2 cellular contexts compared by ENCODE assay signal in genomic region chr7:143383642-143383957, GRCh38.
TF ChIP-seq lines count a peak whose summit lies in the region.

No MANE protein-coding gene starts in this region.

TF ChIP-seq in liver, 16 proteins besides CTCF, POLR2A, EP300 and RAD21:
- TF ChIP-seq HNF4G (IDR thresholded peaks at IDR 0.05) (no peak), FOXA1 (IDR thresholded peaks at IDR 0.05) (no peak), TAF1 (conservative IDR thresholded peaks at IDR 0.05) (no peak), NR2F2 (IDR thresholded peaks at IDR 0.05) (no peak), YY1 (IDR thresholded peaks at IDR 0.05) (no peak), SP1 (IDR thresholded peaks at IDR 0.05) (no peak), ZBTB33 (IDR thresholded peaks at IDR 0.05) (no peak), FOXA2 (IDR thresholded peaks at IDR 0.05) (no peak), RXRA (IDR thresholded peaks at IDR 0.05) (no peak)

TF ChIP-seq in HepG2, 621 proteins besides CTCF, POLR2A, EP300 and RAD21:
- TF ChIP-seq SNAI1 (CRISPR knock-in tag; IDR thresholded peaks at IDR 0.05; ENCODE audit: borderline replicate concordance) (no peak), ZNF580 (CRISPR knock-in tag; IDR thresholded peaks at IDR 0.05; ENCODE audit: borderline replicate concordance, low read depth) (no peak), FOXP1 (IDR thresholded peaks at IDR 0.05) (no peak), FOXP1 (CRISPR knock-in tag; IDR thresholded peaks at IDR 0.05) (no peak), ZNF331 (CRISPR knock-in tag; IDR thresholded peaks at IDR 0.05) (no peak), CCAR2 (optimal IDR thresholded peaks at IDR 0.05; ENCODE audit: low read depth, low read length) (no peak), SMAD9 (CRISPR knock-in tag; IDR thresholded peaks at IDR 0.05) (no peak), ZNF235 (CRISPR knock-in tag; IDR thresholded peaks at IDR 0.05; ENCODE audit: borderline replicate concordance) (no peak), MAF1 (CRISPR knock-in tag; IDR thresholded peaks at IDR 0.05; ENCODE audit: borderline replicate concordance) (no peak), ZNF646 (CRISPR knock-in tag; IDR thresholded peaks at IDR 0.05) (no peak), ZNF329 (CRISPR knock-in tag; IDR thresholded peaks at IDR 0.05; ENCODE audit: low read depth) (no peak), ELF4 (CRISPR knock-in tag; IDR thresholded peaks at IDR 0.05; ENCODE audit: borderline replicate concordance) (no peak), ZBTB33 (CRISPR knock-in tag; IDR thresholded peaks at IDR 0.05) (no peak), TARDBP (CRISPR knock-in tag; IDR thresholded peaks at IDR 0.05) (no peak), NFIC (IDR thresholded peaks at IDR 0.05; ENCODE audit: low read length) (no peak), GABPA (IDR thresholded peaks at IDR 0.05; ENCODE audit: low read depth, low read length) (no peak), GABPA (CRISPR knock-in tag; IDR thresholded peaks at IDR 0.05; ENCODE audit: low read depth) (no peak), HIVEP1 (CRISPR knock-in tag; IDR thresholded peaks at IDR 0.05) (no peak), FOXA1 (IDR thresholded peaks at IDR 0.05) (no peak), FOXA1 (CRISPR knock-in tag; IDR thresholded peaks at IDR 0.05) (no peak), HNF4G (IDR thresholded peaks at IDR 0.05; ENCODE audit: borderline replicate concordance, low read depth, low read length) (no peak), HNF4G (CRISPR knock-in tag; IDR thresholded peaks at IDR 0.05; ENCODE audit: borderline replicate concordance, low read depth) (no peak)
